In genomic region chr3:178085817-178086123, GRCh38 we compare ENCODE assay signal across 15 cellular contexts.
DNase-seq lines count a peak whose midpoint lies in the region; ATAC-seq and TF ChIP-seq lines count a peak whose summit lies in the region.
"Had no signal": no experiment of that assay in that cellular context is flagged by ENCODE, and none has a peak within 500 bp of the region (broad histone marks: within the 10 kb centered on the region; RNA-seq: fewer than 3 reads in every experiment).

No MANE protein-coding gene starts in this region.

- ATAC-seq in GM19395 (IDR thresholded peaks at IDR 0.05; ENCODE audit: unreplicated experiment) = no peak
- ATAC-seq: PC-3 had no signal

- no peaks in the 10 kb centered on the region for H3K27me3 ChIP-seq in prostate gland (replicated peaks; ENCODE audit: insufficient read depth)
- H3K27me3 ChIP-seq: brain microvascular endothelial cell had no signal

- no peak for TF ChIP-seq POLR2A in prostate gland (IDR thresholded peaks at IDR 0.05)

- intact Hi-C loops in prostate gland (cut with DNase I) = loop anchor here (10.0 kb wide), 1 partner anchor 251 kb away; no protein-coding TSS in a partner anchor
- intact Hi-C loops in posterior vena cava (cut with DNase I) = no loop called here

- TF ChIP-seq CTCF in C4-2B (conservative IDR thresholded peaks at IDR 0.05) = no peak
- no peak for TF ChIP-seq CTCF in VCaP (conservative IDR thresholded peaks at IDR 0.05)
- no peak for TF ChIP-seq CTCF in prostate gland (IDR thresholded peaks at IDR 0.05)
- no peak for TF ChIP-seq CTCF in GM10248 (IDR thresholded peaks at IDR 0.05; ENCODE audit: control extremely low read depth, extremely low read depth, low read depth, missing control alignments)

- H3K27ac ChIP-seq in C4-2B (peak overlapping the region; percentile 92), VCaP (peak overlapping the region; percentile 97), prostate gland (peak overlapping the region; percentile 60 to 69)
- H3K27ac ChIP-seq: brain microvascular endothelial cell, HL-60 had no signal

- H3K36me3 ChIP-seq in prostate gland = no peaks in the 10 kb centered on the region
- H3K36me3 ChIP-seq: brain microvascular endothelial cell had no signal

- CTCF ChIA-PET in GM10248 (lab: Yijun Ruan, JAX) = interaction anchor here (1.8 to 2.2 kb wide), 2 partner anchors 13 to 14 kb away, joined by 5 to 7 read pairs; no protein-coding TSS in a partner anchor

- POLR2A ChIA-PET in GM10248 (lab: Yijun Ruan, JAX) = no interaction called here

- H3K9me3 ChIP-seq in prostate gland = no peaks in the 10 kb centered on the region

- H3K4me3 ChIP-seq in prostate gland = no peak overlapping the region

- DNase-seq in inferior parietal cortex (ENCODE audit: extremely low spot score) (peak; percentile 67), prostate gland (ENCODE audit: low spot score) (no peak), GM10248 (ENCODE audit: extremely low spot score) (no peak), NCI-H2107 (lab: John Stamatoyannopoulos, UW) (no peak), posterior vena cava (ENCODE audit: low spot score) (no peak)
- DNase-seq: activated naive CD4-positive, alpha-beta T cell treated with Interleukin-2 at 50 U/mL for 16 hours; brain microvascular endothelial cell; Karpas-422; PC-3; stimulated activated naive CD4-positive, alpha-beta T cell treated with Interleukin-2 at 50 U/mL for 16 hours; T-helper 1 cell had no signal

- peaks cover 16% of the 10 kb centered on the region for H3K4me1 ChIP-seq in prostate gland (replicated peaks)
